Comparison of ENCODE assay signal across 8 cellular contexts in the genomic region with DNA sequence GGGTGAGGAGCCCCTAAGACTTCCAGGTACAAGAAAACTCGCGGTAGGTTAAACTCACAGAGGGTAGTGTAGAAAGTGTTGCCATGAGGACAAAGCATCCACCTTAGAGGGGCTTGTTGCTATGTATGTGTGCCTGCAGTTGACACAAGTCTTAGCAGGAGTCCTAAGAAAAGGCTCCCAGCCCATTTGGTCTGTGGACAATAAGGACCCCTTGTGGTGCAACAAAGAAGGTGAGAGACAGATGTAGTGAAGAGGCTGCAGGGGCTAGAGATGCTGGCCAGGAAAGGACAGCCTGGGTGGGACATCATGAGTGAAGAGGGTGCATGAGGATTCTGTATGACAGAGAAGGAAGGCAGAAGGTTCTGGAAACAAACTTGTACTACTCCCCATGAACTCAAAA. TPM values are rescaled to one million over a fixed set of nuclear protein-coding genes. Genes with fewer than 3 reads are reported as not detected.
A peak's percentile ranks its signal among the peaks of the same experiment; 100 is the strongest.
DNase-seq lines count a peak whose midpoint lies in the region; ATAC-seq, FAIRE-seq and TF ChIP-seq lines count a peak whose summit lies in the region.

No MANE protein-coding gene starts in this region.

- CTCF ChIA-PET in activated CD8-positive, alpha-beta T cell treated with anti-CD3 and anti-CD28 coated beads, Interleukin-2, amount 10 ng/mL, durations not matched to agents 7 days and 5 days (lab: Charles Lee) = interaction anchor here (0.6 to 15.2 kb wide), 66 partner anchors 10 to 263 kb away, joined by 3 to 724 read pairs (median 9); a partner anchor contains a TSS

- no peak overlapping the region for H3K27ac ChIP-seq in KMS-11
- H3K27ac ChIP-seq in left ventricle myocardium inferior (replicated peaks) = no peak overlapping the region
- H3K27ac ChIP-seq in tibial nerve = no peak overlapping the region

- H3K4me3 Mint-ChIP-seq in activated CD8-positive, alpha-beta T cell treated with anti-CD3 and anti-CD28 coated beads, Interleukin-2, amount 10 ng/mL, durations not matched to agents 7 days and 5 days = no peak overlapping the region

- no peak overlapping the region for H2AFZ ChIP-seq in KMS-11 (ENCODE audit: low read depth)

- no peak for TF ChIP-seq POLR2A in GM12891 (IDR thresholded peaks at IDR 0.05; ENCODE audit: low read depth, low read length)
- TF ChIP-seq POLR2A in tibial nerve (IDR thresholded peaks at IDR 0.05) = no peak

- FAIRE-seq in GM12891 (lab: Jason Lieb, UNC) = peak; percentile 65

- H3K36me3 ChIP-seq in KMS-11 (ENCODE audit: insufficient read depth) = no peaks in the 10 kb centered on the region
- H3K36me3 ChIP-seq in left ventricle myocardium inferior = no peaks in the 10 kb centered on the region
- no peaks in the 10 kb centered on the region for H3K36me3 ChIP-seq in tibial nerve

- DNase-seq in AG08395 (ENCODE audit: low spot score) (peak; percentile 54), GM12891 (ENCODE audit: insufficient read length, low spot score) (no peak), left ventricle myocardium inferior (no peak), tibial nerve (ENCODE audit: low spot score in 2 of 2) (peak in 1 of 2 donors; percentile 22), KG1 (lab: John Stamatoyannopoulos, UW) (no peak)
- peak; percentile 73 for DNase-seq in activated CD8-positive, alpha-beta T cell treated with anti-CD3 and anti-CD28 coated beads, Interleukin-2, amount 10 ng/mL, durations not matched to agents 7 days and 5 days

- 65 to 73% methylated on average over 2 of the region's 2 CpGs for WGBS in tibial nerve, 2 donors

- peaks cover 7% of the 10 kb centered on the region for H3K36me3 Mint-ChIP-seq in activated CD8-positive, alpha-beta T cell treated with anti-CD3 and anti-CD28 coated beads, Interleukin-2, amount 10 ng/mL, durations not matched to agents 7 days and 5 days (ENCODE audit: low read depth)

- H3K4me1 Mint-ChIP-seq in activated CD8-positive, alpha-beta T cell treated with anti-CD3 and anti-CD28 coated beads, Interleukin-2, amount 10 ng/mL, durations not matched to agents 7 days and 5 days (ENCODE audit: low read depth) = peaks cover 49% of the 10 kb centered on the region

- TF ChIP-seq EP300 in tibial nerve (IDR thresholded peaks at IDR 0.05) = no peak

- peak; percentile 86 for ATAC-seq in activated CD8-positive, alpha-beta T cell treated with anti-CD3 and anti-CD28 coated beads, Interleukin-2, amount 10 ng/mL, durations not matched to agents 7 days and 5 days
- no peak for ATAC-seq in HG02642 (IDR thresholded peaks at IDR 0.05; ENCODE audit: poor library complexity, unreplicated experiment)

- no peaks in the 10 kb centered on the region for H3K79me2 ChIP-seq in KMS-11 (ENCODE audit: insufficient read depth, low read depth)

- POLR2A ChIA-PET in activated CD8-positive, alpha-beta T cell treated with anti-CD3 and anti-CD28 coated beads, Interleukin-2, amount 10 ng/mL, durations not matched to agents 7 days and 5 days (lab: Charles Lee) = interaction anchor here (0.8 to 1.9 kb wide), 4 partner anchors 70 to 101 kb away, joined by 3 to 4 read pairs (median 4); no protein-coding TSS in a partner anchor

- H3K27ac Mint-ChIP-seq in activated CD8-positive, alpha-beta T cell treated with anti-CD3 and anti-CD28 coated beads, Interleukin-2, amount 10 ng/mL, durations not matched to agents 7 days and 5 days = peak overlapping the region; percentile 7

- H3K4me2 ChIP-seq in KMS-11 = no peak overlapping the region; the same call in 1 of the 2 replicates

- H3K27me3 Mint-ChIP-seq in activated CD8-positive, alpha-beta T cell treated with anti-CD3 and anti-CD28 coated beads, Interleukin-2, amount 10 ng/mL, durations not matched to agents 7 days and 5 days (ENCODE audit: low read depth) = no peaks in the 10 kb centered on the region

- H3K27me3 ChIP-seq in KMS-11 (ENCODE audit: insufficient read depth, low read depth) (no peaks in the 10 kb centered on the region), left ventricle myocardium inferior (ENCODE audit: low read depth) (no peaks in the 10 kb centered on the region), tibial nerve (peaks cover 0 to 4% of the 10 kb centered on the region in 2 donors)

- peaks cover 67% of the 10 kb centered on the region for H3K4me1 ChIP-seq in KMS-11 (ENCODE audit: low read depth, poor library complexity, severe bottlenecking)
- H3K4me1 ChIP-seq in left ventricle myocardium inferior = no peaks in the 10 kb centered on the region
- no peaks in the 10 kb centered on the region for H3K4me1 ChIP-seq in tibial nerve

- no peak overlapping the region for H3K9ac ChIP-seq in KMS-11

- peaks cover 10% of the 10 kb centered on the region for H3K9me3 Mint-ChIP-seq in activated CD8-positive, alpha-beta T cell treated with anti-CD3 and anti-CD28 coated beads, Interleukin-2, amount 10 ng/mL, durations not matched to agents 7 days and 5 days (ENCODE audit: insufficient read depth)

- peaks cover 16% of the 10 kb centered on the region for H3K9me3 ChIP-seq in left ventricle myocardium inferior (replicated peaks)
- H3K9me3 ChIP-seq in tibial nerve = peaks cover 0 to 13% (median 6%) of the 10 kb centered on the region in 4 donors

- H3K4me3 ChIP-seq in KMS-11 (IDR thresholded peaks at IDR 0.05; ENCODE audit: insufficient read depth, low read depth, low read length) (no peak overlapping the region), left ventricle myocardium inferior (no peak overlapping the region), tibial nerve (no peak overlapping the region)

- peak; percentile 88 for TF ChIP-seq CTCF in KMS-11 (conservative IDR thresholded peaks at IDR 0.05; ENCODE audit: low read depth, low read length)
- TF ChIP-seq CTCF in left ventricle myocardium inferior (IDR thresholded peaks at IDR 0.05; ENCODE audit: borderline replicate concordance) = peak; percentile 59
- peak in 3 of 5 experiments; percentile 22 to 41 (median 24) for TF ChIP-seq CTCF in tibial nerve (IDR thresholded peaks at IDR 0.05)

- intact Hi-C loops in left ventricle myocardium inferior (cut with micrococcal nuclease) = no loop called here

- no peaks in the 10 kb centered on the region for H4K20me1 ChIP-seq in KMS-11 (ENCODE audit: insufficient read depth)

TF ChIP-seq in GM12891, 5 proteins besides CTCF, POLR2A, EP300 and RAD21:
- no peak for TF ChIP-seq SPI1 (IDR thresholded peaks at IDR 0.05; ENCODE audit: low read depth, low read length)
- TF ChIP-seq POLR2AphosphoS5 (IDR thresholded peaks at IDR 0.05; ENCODE audit: low read depth, low read length) = no peak
- no peak for TF ChIP-seq TAF1 (IDR thresholded peaks at IDR 0.05; ENCODE audit: low read depth, low read length)
- TF ChIP-seq PAX5 (IDR thresholded peaks at IDR 0.05; ENCODE audit: insufficient read depth, low read length, severe bottlenecking) = no peak
- no peak for TF ChIP-seq POU2F2 (IDR thresholded peaks at IDR 0.05; ENCODE audit: low read depth, low read length)

RNA-seq across cellular contexts. Expression of a gene that starts 36.3 kb away (rescaled TPM):
- 3.3 TPM for polyA plus RNA-seq in GM12891 (2012; ENCODE audit: low read depth, missing spikeins)
- total RNA-seq in activated CD8-positive, alpha-beta T cell treated with anti-CD3 and anti-CD28 coated beads, Interleukin-2, amount 10 ng/mL, durations not matched to agents 7 days and 5 days = under 1 TPM in 1 of 2 experiments, not detected in 1; 0.32 TPM
- total RNA-seq in left ventricle myocardium inferior (0.38 TPM), tibial nerve (1 to 10 TPM in 2 of 4 donors, under 1 TPM in 1, not detected in 1; 0.78 to 4.8 (median 1.1) TPM)

RNA-seq across cellular contexts. Expression of a gene that starts 38.0 kb away (rescaled TPM):
- polyA plus RNA-seq in GM12891 (2012; ENCODE audit: low read depth, missing spikeins) = 0.18 TPM
- total RNA-seq in activated CD8-positive, alpha-beta T cell treated with anti-CD3 and anti-CD28 coated beads, Interleukin-2, amount 10 ng/mL, durations not matched to agents 7 days and 5 days = not detected
- not detected for total RNA-seq in left ventricle myocardium inferior
- not detected for total RNA-seq in tibial nerve

RNA-seq across cellular contexts. Expression of a gene that starts 56.8 kb away (rescaled TPM):
- polyA plus RNA-seq in GM12891 (2012; ENCODE audit: low read depth, missing spikeins) = not detected
- total RNA-seq in activated CD8-positive, alpha-beta T cell treated with anti-CD3 and anti-CD28 coated beads, Interleukin-2, amount 10 ng/mL, durations not matched to agents 7 days and 5 days = not detected
- total RNA-seq in left ventricle myocardium inferior = not detected
- total RNA-seq in tibial nerve = not detected

Comparison
In these comparisons a context has a peak if more than half of its experiments do, and no peak if none do; other contexts are left out.
1. DNase-seq: peak in AG08395 (single experiment) and activated CD8-positive, alpha-beta T cell treated with anti-CD3 and anti-CD28 coated beads, Interleukin-2, amount 10 ng/mL, durations not matched to agents 7 days and 5 days (single experiment); none in GM12891 (single experiment), left ventricle myocardium inferior (single experiment) and KG1 (single experiment).
2. CTCF ChIP-seq: peak in every context shown above with its lines; median percentile 88 in KMS-11; 59 in left ventricle myocardium inferior; 24 in tibial nerve.